15 cellular contexts compared by ENCODE assay signal in the genomic region with DNA sequence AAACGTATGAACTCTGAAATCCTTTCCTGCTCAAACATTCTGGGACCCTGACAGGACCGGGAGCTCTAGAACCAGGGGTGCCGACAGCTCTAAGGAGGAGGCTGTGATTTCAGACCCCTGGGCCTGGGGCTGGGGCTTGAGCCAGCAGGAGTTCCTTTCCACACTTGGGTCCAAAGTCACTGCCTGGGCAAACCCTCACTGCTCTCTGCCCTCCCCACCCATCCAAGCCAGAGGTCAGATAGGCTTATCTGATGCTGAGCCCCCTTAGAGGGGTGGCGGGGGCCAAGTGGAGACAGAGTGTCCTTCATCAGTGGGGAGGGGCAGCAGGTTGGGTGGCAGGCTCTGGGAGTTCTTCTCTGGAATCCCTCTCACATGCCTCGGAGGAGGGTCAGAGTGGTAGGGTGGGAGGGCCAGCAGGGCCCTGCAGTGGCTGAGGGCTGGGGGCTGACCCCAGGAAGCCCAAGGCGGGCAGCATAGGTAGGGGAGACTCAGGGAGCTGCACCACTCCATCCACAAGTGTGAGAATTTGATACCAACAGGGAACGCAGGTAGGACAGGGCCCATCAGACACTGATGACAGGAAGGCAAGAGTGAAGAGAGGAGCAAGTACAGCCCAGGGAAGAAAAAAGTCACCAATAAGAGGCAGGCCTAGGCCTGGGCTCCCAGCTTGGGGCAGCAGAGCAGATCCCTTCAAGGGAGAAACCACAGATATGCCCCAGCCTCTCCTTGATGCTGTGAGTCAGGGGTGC.
DNase-seq lines count a peak whose midpoint lies in the region; ATAC-seq and TF ChIP-seq lines count a peak whose summit lies in the region.
"Had no signal": no experiment of that assay in that cellular context is flagged by ENCODE, and none has a peak within 500 bp of the region (broad histone marks: within the 10 kb centered on the region; RNA-seq: fewer than 3 reads in every experiment).

No MANE protein-coding gene starts in this region.

- TF ChIP-seq CTCF in right atrium auricular region (IDR thresholded peaks at IDR 0.05) = no peak

- H3K9me3 ChIP-seq in adipocyte (ENCODE audit: control insufficient read depth, low read length) (no peaks in the 10 kb centered on the region), right atrium auricular region (no peaks in the 10 kb centered on the region), skeletal muscle tissue (ENCODE audit: control insufficient read depth in 3 of 3, low read length in 3 of 3) (no peaks in the 10 kb centered on the region)
- H3K9me3 ChIP-seq: SK-N-SH had no signal

- H3K4me1 ChIP-seq in adipocyte (ENCODE audit: control insufficient read depth, insufficient read depth, low read length) (peaks cover 15% of the 10 kb centered on the region), right atrium auricular region (peaks cover 0 to 47% of the 10 kb centered on the region in 2 donors), skeletal muscle tissue (ENCODE audit: control insufficient read depth in 3 of 3, insufficient read depth in 3 of 3, low read length in 3 of 3) (peaks cover 52 to 75% (median 62%) of the 10 kb centered on the region in 3 donors)

- H3K4me3 ChIP-seq in adipocyte (ENCODE audit: low read length) = no peak overlapping the region
- no peak overlapping the region for H3K4me3 ChIP-seq in right atrium auricular region
- H3K4me3 ChIP-seq in skeletal muscle tissue (ENCODE audit: low read length in 3 of 3) = no peak overlapping the region
- H3K4me3 ChIP-seq: hepatocyte had no signal

- H3K27me3 ChIP-seq in adipocyte (replicated peaks; ENCODE audit: control insufficient read depth, insufficient read depth, low read length) (no peaks in the 10 kb centered on the region), right atrium auricular region (no peaks in the 10 kb centered on the region), skeletal muscle tissue (ENCODE audit: control insufficient read depth in 3 of 3, insufficient read depth in 3 of 3, low read length in 3 of 3) (peaks cover 0 to 7% (median 2%) of the 10 kb centered on the region in 3 donors)

- DNase-seq in adipocyte (ENCODE audit: low read depth) (peak; percentile 30), right atrium auricular region (ENCODE audit: low spot score) (no peak), NCI-H1048 (lab: John Stamatoyannopoulos, UW) (no peak), T-helper 2 cell (no peak)
- DNase-seq: cortex of kidney, GF-D8, NCI-H1417, SK-N-SH had no signal

- TF ChIP-seq POLR2A in GM19193 (IDR thresholded peaks at IDR 0.05; ENCODE audit: extremely low read depth, insufficient read depth, insufficient read length) = peak; percentile 19

- ATAC-seq in HG02759 (IDR thresholded peaks at IDR 0.05; ENCODE audit: unreplicated experiment) = no peak
- ATAC-seq: activated T-helper 17 cell treated with anti-CD3 and anti-CD28 coated beads, Interleukin-2, amount 50 U/mL, for 72 hours; left lobe of liver had no signal

- H3K27ac ChIP-seq in right atrium auricular region (peak overlapping the region; percentile 85 to 91), skeletal muscle tissue (ENCODE audit: low read depth, low read length) (peak overlapping the region; percentile 92)
- H3K27ac ChIP-seq: hepatocyte, VCaP had no signal

- H3K9ac ChIP-seq in adipocyte (ENCODE audit: low read length) (no peak overlapping the region), skeletal muscle tissue (ENCODE audit: low read depth in 1 of 3, low read length in 3 of 3) (peak overlapping the region in 2 of 3 donors; percentile 4 to 94)
- H3K9ac ChIP-seq: SK-N-SH had no signal

- H3K36me3 ChIP-seq in adipocyte (ENCODE audit: control insufficient read depth, insufficient read depth, low read length, severe bottlenecking) (no peaks in the 10 kb centered on the region), right atrium auricular region (no peaks in the 10 kb centered on the region), skeletal muscle tissue (ENCODE audit: control insufficient read depth in 3 of 3, insufficient read depth in 3 of 3, low read length in 3 of 3) (no peaks in the 10 kb centered on the region)
